In genomic region chr6:133184798-133185380, GRCh38 we compare ENCODE assay signal across 10 cellular contexts. TPM values are rescaled to one million over a fixed set of nuclear protein-coding genes. Genes with fewer than 3 reads are reported as not detected.
A peak's percentile ranks its signal among the peaks of the same experiment; 100 is the strongest.
DNase-seq lines count a peak whose midpoint lies in the region; ATAC-seq and TF ChIP-seq lines count a peak whose summit lies in the region.
"Had no signal": no experiment of that assay in that cellular context is flagged by ENCODE, and none has a peak within 500 bp of the region (broad histone marks: within the 10 kb centered on the region; RNA-seq: fewer than 3 reads in every experiment).

No MANE protein-coding gene starts in this region.

- peak; percentile 76 for TF ChIP-seq CTCF in A673 (conservative IDR thresholded peaks at IDR 0.05; ENCODE audit: low read depth, low read length)
- peak; percentile 78 for TF ChIP-seq CTCF in SK-N-SH (IDR thresholded peaks at IDR 0.05)
- peak; percentile 61 for TF ChIP-seq CTCF in left ventricle myocardium inferior (IDR thresholded peaks at IDR 0.05; ENCODE audit: borderline replicate concordance)

- 15 to 26% methylated on average over 2 of the region's 2 CpGs for WGBS in GM23248 (ENCODE audit: low coverage in 1 of 2, low lambda C conversion rate in 2 of 2, missing lambda C conversion rate in 2 of 2), 2 experiments
- 45% methylated on average over 2 of the region's 2 CpGs for WGBS in SK-N-SH (ENCODE audit: low lambda C conversion rate)

- no peak overlapping the region for H3K27ac Mint-ChIP-seq in T-helper 17 cell

- H2AFZ ChIP-seq in GM23248 (no peak overlapping the region), SK-N-SH (ENCODE audit: low read depth) (no peak overlapping the region)

- POLR2A ChIA-PET in A673 (lab: Charles Lee; ENCODE audit: low non-redundant PET), result no interaction called here
- POLR2A ChIA-PET in SK-N-SH (lab: Yijun Ruan, JAX), result no interaction called here

- CTCF ChIA-PET in A673 (lab: Charles Lee), result interaction anchor here (0.6 kb wide), 1 partner anchor 354 kb away, joined by 3 read pairs; no protein-coding TSS in a partner anchor
- CTCF ChIA-PET in SK-N-SH (lab: Yijun Ruan, JAX), result interaction anchor here (0.6 to 3.9 kb wide), 33 partner anchors 10 to 739 kb away, joined by 3 to 34 read pairs (median 4); no protein-coding TSS in a partner anchor

- H4K20me1 ChIP-seq in GM23248 (ENCODE audit: insufficient read depth), result no peaks in the 10 kb centered on the region
- H4K20me1 ChIP-seq in SK-N-SH (ENCODE audit: insufficient read depth), result no peaks in the 10 kb centered on the region

- H3K79me2 ChIP-seq in GM23248 (ENCODE audit: insufficient read depth) (no peaks in the 10 kb centered on the region), SK-N-SH (ENCODE audit: insufficient read depth) (no peaks in the 10 kb centered on the region)

- no peaks in the 10 kb centered on the region for H3F3A ChIP-seq in GM23248 (ENCODE audit: insufficient read depth)
- H3F3A ChIP-seq in SK-N-SH (replicated peaks; ENCODE audit: insufficient read depth), result no peaks in the 10 kb centered on the region

- no peaks in the 10 kb centered on the region for H3K9me2 ChIP-seq in GM23248 (ENCODE audit: insufficient read depth)
- no peaks in the 10 kb centered on the region for H3K9me2 ChIP-seq in SK-N-SH

- peak; percentile 65 for TF ChIP-seq RAD21 in SK-N-SH (IDR thresholded peaks at IDR 0.05; ENCODE audit: low read length)

- in situ Hi-C loops in GM23248 (cut with MboI), result loop anchor here (10.0 to 25.0 kb wide), 2 partner anchors 370 to 727 kb away; no protein-coding TSS in a partner anchor

- H3K4me1 Mint-ChIP-seq in T-helper 17 cell, result no peaks in the 10 kb centered on the region

- H3K36me3 ChIP-seq in A673 (ENCODE audit: insufficient read depth, low read length, poor library complexity, severe bottlenecking) (no peaks in the 10 kb centered on the region), GM23248 (ENCODE audit: low read depth) (no peaks in the 10 kb centered on the region), SK-N-SH (replicated peaks in 1 of 2; ENCODE audit: control insufficient read depth in 1 of 2, insufficient read depth in 2 of 2, low read length in 1 of 2) (no peaks in the 10 kb centered on the region), left ventricle myocardium inferior (no peaks in the 10 kb centered on the region)
- H3K36me3 ChIP-seq: SJSA1 had no signal

- no peak overlapping the region for H3K4me3 Mint-ChIP-seq in T-helper 17 cell

- H3K4me3 ChIP-seq in A673 (ENCODE audit: low read depth, low read length, poor library complexity, severe bottlenecking), result no peak overlapping the region
- H3K4me3 ChIP-seq in GM23248, result no peak overlapping the region
- H3K4me3 ChIP-seq in SK-N-SH (ENCODE audit: low read depth in 2 of 2, low read length in 1 of 2), result no peak overlapping the region
- no peak overlapping the region for H3K4me3 ChIP-seq in left ventricle myocardium inferior
- H3K4me3 ChIP-seq: SJSA1 had no signal

- TF ChIP-seq EP300 in SK-N-SH (IDR thresholded peaks at IDR 0.05; ENCODE audit: borderline replicate concordance in 1 of 2, low read depth in 1 of 2, low read length in 1 of 2), result no peak

- H3K9me3 ChIP-seq in A673 (ENCODE audit: low read depth, low read length, poor library complexity, severe bottlenecking) (no peaks in the 10 kb centered on the region), GM23248 (ENCODE audit: low read depth) (no peaks in the 10 kb centered on the region), SK-N-SH (no peaks in the 10 kb centered on the region), left ventricle myocardium inferior (replicated peaks) (no peaks in the 10 kb centered on the region), T-helper 17 cell (ENCODE audit: control insufficient read depth, low read length, poor library complexity, severe bottlenecking) (no peaks in the 10 kb centered on the region)
- H3K9me3 ChIP-seq: SJSA1 had no signal

- H3K4me1 ChIP-seq in A673 (ENCODE audit: insufficient read depth, low read length, poor library complexity, severe bottlenecking), result no peaks in the 10 kb centered on the region
- H3K4me1 ChIP-seq in GM23248 (ENCODE audit: insufficient read depth), result no peaks in the 10 kb centered on the region
- peaks cover 0 to 3% of the 10 kb centered on the region in 2 experiments; a peak in 2 of 4 replicates for H3K4me1 ChIP-seq in SK-N-SH (ENCODE audit: control insufficient read depth in 1 of 2, insufficient read depth in 2 of 2, low read depth in 1 of 2, low read length in 1 of 2)
- H3K4me1 ChIP-seq in left ventricle myocardium inferior, result no peaks in the 10 kb centered on the region
- H3K4me1 ChIP-seq: SJSA1 had no signal

- BruUV-seq in A673 (replicated peaks; lab: Mats Ljungman, UMichigan), result no TSS peak

- H3K27ac ChIP-seq in A673 (ENCODE audit: low read depth, low read length, poor library complexity, severe bottlenecking), result no peak overlapping the region
- H3K27ac ChIP-seq in GM23248, result no peak overlapping the region
- no peak overlapping the region for H3K27ac ChIP-seq in SK-N-SH (ENCODE audit: low read depth in 2 of 2, low read length in 1 of 2)
- H3K27ac ChIP-seq in left ventricle myocardium inferior (replicated peaks), result no peak overlapping the region
- H3K27ac ChIP-seq: SJSA1 had no signal

- H3K27me3 ChIP-seq in A673 (replicated peaks; ENCODE audit: insufficient read depth, low read depth, low read length, poor library complexity), result no peaks in the 10 kb centered on the region
- peaks cover 20% of the 10 kb centered on the region for H3K27me3 ChIP-seq in GM23248 (replicated peaks; ENCODE audit: insufficient read depth)
- no peaks in the 10 kb centered on the region for H3K27me3 ChIP-seq in SK-N-SH (ENCODE audit: insufficient read depth)
- H3K27me3 ChIP-seq in left ventricle myocardium inferior (ENCODE audit: low read depth), result no peaks in the 10 kb centered on the region
- H3K27me3 ChIP-seq: SJSA1 had no signal

- DNase-seq in A673 (ENCODE audit: low spot score), result peak; percentile 37
- peak; percentile 47 for DNase-seq in GM23248
- no peak for DNase-seq in SK-N-SH
- DNase-seq in left ventricle myocardium inferior, result no peak
- DNase-seq in T-helper 17 cell, result no peak
- DNase-seq: stimulated activated naive CD8-positive, alpha-beta T cell treated with anti-CD3 and anti-CD28 coated beads, Interleukin-15, Interleukin-2, amounts not matched to agents 100 U/mL and 50 U/mL, for 24 hours had no signal

- peaks cover 26% of the 10 kb centered on the region for H3K27me3 Mint-ChIP-seq in T-helper 17 cell

- intact Hi-C loops in A673 (cut with micrococcal nuclease; ENCODE audit: unreplicated experiment) (loop anchor here (2.0 to 10.0 kb wide), 4 partner anchors 100 to 367 kb away; no protein-coding TSS in a partner anchor), left ventricle myocardium inferior (cut with micrococcal nuclease) (loop anchor here (5.0 kb wide), 1 partner anchor 327 kb away; no protein-coding TSS in a partner anchor)

- H3K36me3 Mint-ChIP-seq in T-helper 17 cell (ENCODE audit: low read depth), result no peaks in the 10 kb centered on the region

- no peak overlapping the region for H3K9ac ChIP-seq in GM23248
- no peak overlapping the region for H3K9ac ChIP-seq in SK-N-SH

- no peak for ATAC-seq in T-helper 17 cell
- ATAC-seq in GM18519 (IDR thresholded peaks at IDR 0.05; ENCODE audit: low FRiP score, unreplicated experiment), result no peak
- no peak for ATAC-seq in HG03565 (IDR thresholded peaks at IDR 0.05; ENCODE audit: unreplicated experiment)
- ATAC-seq in GM18511 (IDR thresholded peaks at IDR 0.05; ENCODE audit: unreplicated experiment), result no peak
- ATAC-seq: stimulated activated naive CD8-positive, alpha-beta T cell treated with anti-CD3 and anti-CD28 coated beads, Interleukin-15, Interleukin-2, amounts not matched to agents 100 U/mL and 50 U/mL, for 24 hours had no signal

- H3K4me2 ChIP-seq in GM23248 (ENCODE audit: unreplicated experiment) (no peak overlapping the region), SK-N-SH (no peak overlapping the region)

TF ChIP-seq in SK-N-SH, 30 proteins besides CTCF, POLR2A, EP300 and RAD21:
- TF ChIP-seq MXI1 (IDR thresholded peaks at IDR 0.05; ENCODE audit: low read depth, low read length), result no peak
- no peak for TF ChIP-seq SMC3 (IDR thresholded peaks at IDR 0.05; ENCODE audit: low read depth, low read length)
- TF ChIP-seq IRF3 (IDR thresholded peaks at IDR 0.05; ENCODE audit: low read depth, low read length), result no peak
- no peak for TF ChIP-seq YY1 (IDR thresholded peaks at IDR 0.05; ENCODE audit: low read depth)
- TF ChIP-seq SIN3A (IDR thresholded peaks at IDR 0.05; ENCODE audit: borderline replicate concordance, low read depth, low read length), result no peak
- TF ChIP-seq, protein P1, sequence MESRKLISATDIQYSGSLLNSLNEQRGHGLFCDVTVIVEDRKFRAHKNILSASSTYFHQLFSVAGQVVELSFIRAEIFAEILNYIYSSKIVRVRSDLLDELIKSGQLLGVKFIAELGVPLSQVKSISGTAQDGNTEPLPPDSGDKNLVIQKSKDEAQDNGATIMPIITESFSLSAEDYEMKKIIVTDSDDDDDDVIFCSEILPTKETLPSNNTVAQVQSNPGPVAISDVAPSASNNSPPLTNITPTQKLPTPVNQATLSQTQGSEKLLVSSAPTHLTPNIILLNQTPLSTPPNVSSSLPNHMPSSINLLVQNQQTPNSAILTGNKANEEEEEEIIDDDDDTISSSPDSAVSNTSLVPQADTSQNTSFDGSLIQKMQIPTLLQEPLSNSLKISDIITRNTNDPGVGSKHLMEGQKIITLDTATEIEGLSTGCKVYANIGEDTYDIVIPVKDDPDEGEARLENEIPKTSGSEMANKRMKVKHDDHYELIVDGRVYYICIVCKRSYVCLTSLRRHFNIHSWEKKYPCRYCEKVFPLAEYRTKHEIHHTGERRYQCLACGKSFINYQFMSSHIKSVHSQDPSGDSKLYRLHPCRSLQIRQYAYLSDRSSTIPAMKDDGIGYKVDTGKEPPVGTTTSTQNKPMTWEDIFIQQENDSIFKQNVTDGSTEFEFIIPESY (IDR thresholded peaks at IDR 0.05; ENCODE audit: borderline replicate concordance, low read depth), result no peak

RNA-seq across cellular contexts. Expression of gene EYA4, which starts 56.3 kb away (rescaled TPM):
- total RNA-seq in A673 (2021) (1.3 and 1.5 TPM in 2 replicates), left ventricle myocardium inferior (15.4 TPM), T-helper 17 cell (not detected)
- not detected in 2 replicates for total RNA-seq in GM23248 (2014; rRNA removed; shearing (Covaris generic))
- polyA plus RNA-seq in GM23248 (2016; fragmentation: Nextera tagmentation; extraction: Ambion mirVana) (0.09 TPM in 1 of 2 replicates, not detected in the other), SK-N-SH (2012; rRNA removed) (0.08 and 0.18 TPM in 2 replicates)
- 0.04 and 0.10 TPM in 2 replicates for polyA plus RNA-seq in SK-N-SH (2012; cell fraction: cytosol; rRNA removed)
- polyA plus RNA-seq in SK-N-SH (2012; cell fraction: nucleus; rRNA removed), result 0.09 and 0.14 TPM in 2 replicates

Comparison
In these comparisons a context has a peak if more than half of its experiments do, and no peak if none do; other contexts are left out.
1. DNase-seq: peak in A673 (single experiment) and GM23248 (single experiment); none in SK-N-SH (single experiment), left ventricle myocardium inferior (single experiment) and T-helper 17 cell (0 of 3).
2. Peak in every context shown above with its lines, with median percentiles within 50 percentile points of each other: CTCF ChIP-seq.